In genomic region chr17:64778367-64779290, GRCh38 we compare ENCODE assay signal across 1 cellular context.
A peak's percentile ranks its signal among the peaks of the same experiment; 100 is the strongest.
TF ChIP-seq lines count a peak whose summit lies in the region.

No MANE protein-coding gene starts in this region.

TF ChIP-seq in WTC11, 78 proteins besides CTCF, POLR2A, EP300 and RAD21 (continued from another document):
- TF ChIP-seq CDX4 (CRISPR knock-in tag; IDR thresholded peaks at IDR 0.05; ENCODE audit: borderline replicate concordance): no peak
- no peak for TF ChIP-seq ZNF396 (CRISPR knock-in tag; IDR thresholded peaks at IDR 0.05; ENCODE audit: borderline replicate concordance)
- TF ChIP-seq ZNF232 (CRISPR knock-in tag; IDR thresholded peaks at IDR 0.05): peak; percentile 84; the same call in 1 of the 2 replicates
- peak; percentile 70; the same call in 1 of the 2 replicates for TF ChIP-seq SMAD3 (CRISPR knock-in tag; IDR thresholded peaks at IDR 0.05; ENCODE audit: borderline replicate concordance)
- TF ChIP-seq AR (CRISPR knock-in tag; IDR thresholded peaks at IDR 0.05): no peak
- TF ChIP-seq MYBL2 (CRISPR knock-in tag; IDR thresholded peaks at IDR 0.05): peak; percentile 64
- TF ChIP-seq E2F1 (CRISPR knock-in tag; IDR thresholded peaks at IDR 0.05): 0 out of 2 replicates have a peak, but pooled peaks have one; percentile 50
- TF ChIP-seq USF2 (CRISPR knock-in tag; IDR thresholded peaks at IDR 0.05): peak; percentile 63
- 0 out of 2 replicates have a peak, but pooled peaks have one; percentile 67 for TF ChIP-seq ESRRA (CRISPR knock-in tag; IDR thresholded peaks at IDR 0.05; ENCODE audit: borderline replicate concordance)
- TF ChIP-seq ZNF219 (CRISPR knock-in tag; IDR thresholded peaks at IDR 0.05; ENCODE audit: borderline replicate concordance): no peak
- peak; percentile 7; the same call in 1 of the 2 replicates for TF ChIP-seq ZNF263 (CRISPR knock-in tag; IDR thresholded peaks at IDR 0.05; ENCODE audit: low read depth)
- TF ChIP-seq RELA (CRISPR knock-in tag; IDR thresholded peaks at IDR 0.05; ENCODE audit: borderline replicate concordance): no peak
- TF ChIP-seq HMGA2 (CRISPR knock-in tag; IDR thresholded peaks at IDR 0.05): no peak
- no peak for TF ChIP-seq PREB (CRISPR knock-in tag; IDR thresholded peaks at IDR 0.05; ENCODE audit: borderline replicate concordance)
